20 cellular contexts compared by ENCODE assay signal in genomic region chr19:58582985-58583384, GRCh38. TPM values are rescaled to one million over a fixed set of nuclear protein-coding genes. Genes with fewer than 3 reads are reported as not detected.
DNase-seq lines count a peak whose midpoint lies in the region; ATAC-seq, FAIRE-seq and TF ChIP-seq lines count a peak whose summit lies in the region.
"Had no signal": no experiment of that assay in that cellular context is flagged by ENCODE, and none has a peak within 500 bp of the region (broad histone marks: within the 10 kb centered on the region; RNA-seq: fewer than 3 reads in every experiment).

No MANE protein-coding gene starts in this region.

- TF ChIP-seq CTCF in left ventricle myocardium inferior (IDR thresholded peaks at IDR 0.05; ENCODE audit: borderline replicate concordance) (no peak), IMR-90 (conservative IDR thresholded peaks at IDR 0.05; ENCODE audit: low read depth, low read length) (no peak), H1 (IDR thresholded peaks at IDR 0.05; ENCODE audit: control extremely low read depth in 1 of 3, insufficient read depth in 1 of 3, low read depth in 1 of 3, low read length in 3 of 3) (no peak), ovary (IDR thresholded peaks at IDR 0.05) (no peak)

- H3K36me3 ChIP-seq in left ventricle myocardium inferior, result peaks cover 28% of the 10 kb centered on the region
- peaks cover 13% of the 10 kb centered on the region for H3K36me3 ChIP-seq in IMR-90 (ENCODE audit: control insufficient read depth, insufficient read depth, low read length)
- peaks cover 0 to 3% (median 0%) of the 10 kb centered on the region in 4 experiments; a peak in 1 of 8 replicates for H3K36me3 ChIP-seq in H1 (ENCODE audit: control insufficient read depth in 2 of 4, insufficient read depth in 4 of 4, low read length in 3 of 4)
- no peaks in the 10 kb centered on the region for H3K36me3 ChIP-seq in ovary
- H3K36me3 ChIP-seq in effector memory CD4-positive, alpha-beta T cell (ENCODE audit: control insufficient read depth, insufficient read depth, low read length), result peaks cover 9% of the 10 kb centered on the region

- peaks cover 19% of the 10 kb centered on the region for H4K20me1 ChIP-seq in IMR-90 (ENCODE audit: insufficient read depth, low read length)
- peaks cover 0 to 17% of the 10 kb centered on the region in 2 experiments for H4K20me1 ChIP-seq in H1 (replicated peaks in 1 of 2; ENCODE audit: control insufficient read depth in 1 of 2, insufficient read depth in 2 of 2, low read length in 2 of 2)

- H2BK15ac ChIP-seq in IMR-90 (ENCODE audit: low read depth, low read length), result no peak overlapping the region
- H2BK15ac ChIP-seq in H1 (ENCODE audit: low read length), result no peak overlapping the region

- H3K27ac ChIP-seq in left ventricle myocardium inferior (replicated peaks) (no peak overlapping the region), IMR-90 (ENCODE audit: insufficient read depth, low read length) (no peak overlapping the region), H1 (ENCODE audit: low read depth, low read length) (no peak overlapping the region), ovary (no peak overlapping the region)
- H3K27ac ChIP-seq in effector memory CD4-positive, alpha-beta T cell (ENCODE audit: insufficient read depth, low read length, poor library complexity, severe bottlenecking), result no peak overlapping the region

- H3K23ac ChIP-seq in IMR-90 (ENCODE audit: low read depth, low read length), result no peak overlapping the region
- H3K23ac ChIP-seq in H1 (ENCODE audit: insufficient read length), result no peak overlapping the region

- H3K4me3 ChIP-seq in left ventricle myocardium inferior (no peak overlapping the region), IMR-90 (ENCODE audit: insufficient read depth, low read depth, low read length) (no peak overlapping the region), H1 (ENCODE audit: extremely low read depth in 1 of 4, insufficient read depth in 2 of 4, low read depth in 3 of 4, low read length in 4 of 4) (no peak overlapping the region), ovary (no peak overlapping the region)
- no peak overlapping the region for H3K4me3 ChIP-seq in effector memory CD4-positive, alpha-beta T cell (ENCODE audit: insufficient read depth, low read depth, low read length, poor library complexity, severe bottlenecking)
- H3K4me3 ChIP-seq: MG63 had no signal

- H3K9ac ChIP-seq in IMR-90 (ENCODE audit: low read depth, low read length) (no peak overlapping the region), H1 (replicated peaks in 1 of 4; ENCODE audit: extremely low read depth in 1 of 4, low read depth in 3 of 4, low read length in 3 of 4) (no peak overlapping the region)

- peaks cover 0 to 3% of the 10 kb centered on the region in 2 experiments; a peak in 1 of 4 replicates for H3K79me2 ChIP-seq in H1 (ENCODE audit: control insufficient read depth in 1 of 2, insufficient read depth in 2 of 2, low read length in 2 of 2)

- H3K18ac ChIP-seq in IMR-90 (ENCODE audit: low read depth, low read length), result no peak overlapping the region
- no peak overlapping the region for H3K18ac ChIP-seq in H1 (ENCODE audit: extremely low read depth, low read length)

- no peak for TF ChIP-seq EP300 in H1 (IDR thresholded peaks at IDR 0.05; ENCODE audit: borderline replicate concordance in 1 of 2, low read depth in 2 of 2, low read length in 2 of 2)
- no peak for TF ChIP-seq EP300 in ovary (IDR thresholded peaks at IDR 0.05)

- H2BK5ac ChIP-seq in IMR-90 (ENCODE audit: low read depth, low read length, poor library complexity, severe bottlenecking), result no peak overlapping the region
- no peak overlapping the region for H2BK5ac ChIP-seq in H1 (ENCODE audit: low read depth, low read length)

- H3K79me1 ChIP-seq in IMR-90 (ENCODE audit: low read depth in 1 of 2, low read length in 2 of 2) (peaks cover 12 to 81% of the 10 kb centered on the region in 2 experiments), H1 (ENCODE audit: low read depth, low read length) (0 out of 2 replicates have a peak, but pooled peaks cover 3% of the 10 kb centered on the region)

- intact Hi-C loops in Right ventricle myocardium inferior (cut with DNase I) (no loop called here), left ventricle myocardium inferior (cut with micrococcal nuclease) (no loop called here), IMR-90 (cut with micrococcal nuclease) (no loop called here), ovary (cut with DNase I) (no loop called here)

- H2BK120ac ChIP-seq in IMR-90 (ENCODE audit: low read depth, low read length) (no peak overlapping the region), H1 (replicated peaks; ENCODE audit: low read depth, low read length) (no peak overlapping the region)

- H2AK5ac ChIP-seq in IMR-90 (ENCODE audit: low read depth, low read length) (no peak overlapping the region; the same call in 1 of the 2 replicates), H1 (ENCODE audit: low read depth, low read length) (no peak overlapping the region)

- H2AFZ ChIP-seq in IMR-90 (replicated peaks; ENCODE audit: low read length, poor library complexity), result no peak overlapping the region
- no peak overlapping the region for H2AFZ ChIP-seq in H1 (ENCODE audit: low read length)

- H3K23me2 ChIP-seq in H1 (ENCODE audit: low read depth, low read length), result no peaks in the 10 kb centered on the region; the same call in 1 of the 2 replicates

- H4K8ac ChIP-seq in IMR-90 (ENCODE audit: low read depth in 2 of 2, low read length in 2 of 2), result no peak overlapping the region
- no peak overlapping the region for H4K8ac ChIP-seq in H1 (ENCODE audit: extremely low read depth, insufficient read depth, low read length)

- in situ Hi-C loops in IMR-90 (cut with MboI; ENCODE audit: low sequenced_read_pairs), result no loop called here

- H3K4me1 ChIP-seq in left ventricle myocardium inferior (peaks cover 14% of the 10 kb centered on the region), IMR-90 (ENCODE audit: control insufficient read depth, insufficient read depth, low read length) (peaks cover 19% of the 10 kb centered on the region), H1 (replicated peaks in 1 of 4; ENCODE audit: control insufficient read depth in 3 of 4, insufficient read depth in 4 of 4, low read length in 3 of 4) (peaks cover 0 to 6% (median 0%) of the 10 kb centered on the region in 4 experiments; a peak in 3 of 7 replicates), ovary (ENCODE audit: insufficient read depth) (peaks cover 4% of the 10 kb centered on the region)
- H3K4me1 ChIP-seq in effector memory CD4-positive, alpha-beta T cell (ENCODE audit: control insufficient read depth, insufficient read depth, low read length, poor library complexity, severe bottlenecking), result no peaks in the 10 kb centered on the region

- WGBS in IMR-90 (ENCODE audit: extremely low coverage in 2 of 2, insufficient read length in 1 of 2), 2 experiments, result 75% methylated on average over 1 of the region's 6 CpGs; no CpG with 5 or more reads in 1 of the 2 experiments
- WGBS in H1 (ENCODE audit: extremely low coverage in 1 of 2, insufficient coverage in 1 of 2, insufficient read length in 1 of 2, insufficient replicate concordance in 2 of 2, low coverage in 1 of 2, low lambda C conversion rate in 2 of 2, missing lambda C conversion rate in 1 of 2), 2 experiments, result 85% methylated on average over 6 of the region's 6 CpGs; no CpG with 5 or more reads in 1 of the 2 experiments
- 88 to 91% (median 90%) methylated on average over 6 of the region's 6 CpGs for WGBS in ovary, 3 donors

- BruUV-seq in IMR-90 (replicated peaks; lab: Mats Ljungman, UMichigan), result no TSS peak

- H3K14ac ChIP-seq in IMR-90 (replicated peaks; ENCODE audit: low read depth, low read length), result no peak overlapping the region
- H3K14ac ChIP-seq in H1 (ENCODE audit: insufficient read length), result no peak overlapping the region

- CTCF ChIA-PET in IMR-90 (lab: Yijun Ruan, JAX), result no interaction called here
- CTCF ChIA-PET in H1 (lab: Charles Lee; ENCODE audit: partially characterized antibody), result interaction anchor here (1.3 to 2.5 kb wide), 2 partner anchors 23 to 62 kb away, joined by 3 to 20 read pairs; partner anchors contain the start of gene ZBTB45

- peaks cover 33% of the 10 kb centered on the region for H3K9me1 ChIP-seq in IMR-90 (ENCODE audit: insufficient read depth, low read length)

- H3K56ac ChIP-seq in IMR-90 (ENCODE audit: extremely low read depth, insufficient read depth, low read length) (no peak overlapping the region), H1 (replicated peaks; ENCODE audit: insufficient read length, low read depth, low read length) (no peak overlapping the region)

- DNase-seq in Right ventricle myocardium inferior (ENCODE audit: missing footprints), result peak; percentile 23
- DNase-seq in left ventricle myocardium inferior, result no peak
- DNase-seq in IMR-90, result no peak
- no peak for DNase-seq in H1 (ENCODE audit: low read depth in 1 of 2, low spot score in 2 of 2)
- peak in 4 of 5 donors; percentile 4 to 30 (median 14) for DNase-seq in ovary
- no peak for DNase-seq in DMS153 treated with DMSO at 0.1 percent for 48 hours (lab: John Stamatoyannopoulos, UW; ENCODE audit: unreplicated experiment)
- DNase-seq in effector memory CD4-positive, alpha-beta T cell, result no peak
- DNase-seq in GM12892 (ENCODE audit: insufficient read length), result no peak
- DNase-seq: DMS 273 treated with DMSO at 0.1 percent for 48 hours; Kasumi-1; MG63; NCI-H1048; NCI-H1436 treated with DMSO at 0.1 percent for 48 hours; NCI-H2081; NCI-H748 treated with DMSO at 0.1 percent for 48 hours; NK-92 treated with Interleukin-12 subunit alpha and Interleukin-12 subunit beta, amount 100 ng/mL, for 24 hours; SHP77 had no signal

- H4K91ac ChIP-seq in IMR-90 (ENCODE audit: insufficient read depth, low read depth, low read length) (no peak overlapping the region), H1 (replicated peaks; ENCODE audit: insufficient read length, low read length) (no peak overlapping the region)

- H2BK20ac ChIP-seq in IMR-90 (ENCODE audit: low read depth, low read length), result no peak overlapping the region
- H2BK20ac ChIP-seq in H1 (ENCODE audit: low read length), result no peak overlapping the region

- H3K9me3 ChIP-seq in left ventricle myocardium inferior (replicated peaks) (no peaks in the 10 kb centered on the region), IMR-90 (ENCODE audit: control insufficient read depth, insufficient read depth, low read length) (no peaks in the 10 kb centered on the region), H1 (ENCODE audit: insufficient read depth in 2 of 2, low read depth in 1 of 2, low read length in 1 of 2) (no peaks in the 10 kb centered on the region), ovary (no peaks in the 10 kb centered on the region)
- no peaks in the 10 kb centered on the region for H3K9me3 ChIP-seq in effector memory CD4-positive, alpha-beta T cell (ENCODE audit: control insufficient read depth, low read length)
- H3K9me3 ChIP-seq: MG63 had no signal

- H4K5ac ChIP-seq in IMR-90 (ENCODE audit: low read depth, low read length) (no peak overlapping the region), H1 (ENCODE audit: insufficient read length, low read depth, low read length) (no peak overlapping the region)

- H3K27me3 ChIP-seq in left ventricle myocardium inferior (ENCODE audit: low read depth) (no peaks in the 10 kb centered on the region), IMR-90 (ENCODE audit: control insufficient read depth, insufficient read depth, low read length) (no peaks in the 10 kb centered on the region), H1 (replicated peaks in 1 of 4; ENCODE audit: control insufficient read depth in 3 of 4, extremely low read depth in 1 of 4, insufficient read depth in 3 of 4, low read length in 3 of 4) (no peaks in the 10 kb centered on the region), ovary (no peaks in the 10 kb centered on the region)
- H3K27me3 ChIP-seq in effector memory CD4-positive, alpha-beta T cell (replicated peaks; ENCODE audit: control insufficient read depth, insufficient read depth, low read length, poor library complexity, severe bottlenecking), result no peaks in the 10 kb centered on the region
- H3K27me3 ChIP-seq: MG63 had no signal

- H3K4me2 ChIP-seq in IMR-90 (ENCODE audit: low read depth, low read length), result no peak overlapping the region
- H3K4me2 ChIP-seq in H1 (ENCODE audit: insufficient read depth in 1 of 2, low read depth in 2 of 2, low read length in 2 of 2), result no peak overlapping the region

- no peak for TF ChIP-seq RAD21 in IMR-90 (IDR thresholded peaks at IDR 0.05; ENCODE audit: low read length)
- no peak for TF ChIP-seq RAD21 in H1 (IDR thresholded peaks at IDR 0.05 in 1 of 2, conservative IDR thresholded peaks at IDR 0.05 in 1 of 2; ENCODE audit: low read depth in 2 of 2, low read length in 2 of 2)

- POLR2A ChIA-PET in IMR-90 (lab: Charles Lee; ENCODE audit: unreplicated experiment) (no interaction called here), H1 (lab: Charles Lee; ENCODE audit: partially characterized antibody) (interaction anchor here (1.1 kb wide), 1 partner anchor 63 kb away, joined by 3 read pairs; the partner anchor contains the start of gene ZBTB45)

- dilution Hi-C loops in IMR-90 (cut with HindIII; ENCODE audit: low sequenced_read_pairs, unreplicated experiment), result no loop called here

- H3K4ac ChIP-seq in IMR-90 (ENCODE audit: low read depth, low read length) (no peak overlapping the region), H1 (replicated peaks; ENCODE audit: insufficient read length, low read depth, low read length) (no peak overlapping the region)

- 0 out of 2 replicates have a peak overlapping the region, but pooled peaks have one; percentile 17 for H2BK12ac ChIP-seq in H1 (ENCODE audit: low read depth, low read length)

- TF ChIP-seq POLR2A in IMR-90 (IDR thresholded peaks at IDR 0.05; ENCODE audit: low read depth, low read length) (no peak), H1 (IDR thresholded peaks at IDR 0.05; ENCODE audit: control extremely low read depth in 1 of 2, low read depth in 2 of 2, low read length in 2 of 2) (no peak), ovary (IDR thresholded peaks at IDR 0.05) (no peak), GM12892 (IDR thresholded peaks at IDR 0.05; ENCODE audit: low read depth, low read length) (no peak)

- H2AK9ac ChIP-seq in IMR-90 (replicated peaks; ENCODE audit: low read depth, low read length, poor library complexity), result peak overlapping the region; percentile 42

- ATAC-seq in Right ventricle myocardium inferior (no peak), IMR-90 (ENCODE audit: low read depth) (no peak)
- ATAC-seq: HCT116 had no signal

- FAIRE-seq in H1 (lab: Jason Lieb, UNC) (no peak), GM12892 (lab: Jason Lieb, UNC) (no peak)
- FAIRE-seq: G401.6, RCC 7860 had no signal

RNA-seq across cellular contexts. Expression of gene MZF1, which starts 9.8 kb away (rescaled TPM):
- 10.0 TPM for total RNA-seq in Right ventricle myocardium inferior
- 10.9 TPM for total RNA-seq in left ventricle myocardium inferior
- 3.4 and 3.6 TPM in 2 replicates for total RNA-seq in IMR-90 (2012; rRNA removed)
- 15.0 and 17.1 TPM in 2 replicates for polyA plus RNA-seq in IMR-90 (2012; rRNA removed)
- 4.3 and 11.4 TPM in 2 replicates for polyA plus RNA-seq in IMR-90 (2012; cell fraction: cytosol; rRNA removed)
- polyA plus RNA-seq in IMR-90 (2012; cell fraction: nucleus; rRNA removed; ENCODE audit: low replicate concordance), result 136 and 263 TPM in 2 replicates
- total RNA-seq in H1 (2021; fragmentation: NEBNext Ultra II Directional; extraction: Animal tissue kit (Norgen Biotek cat#: 25700)), result 15.2 and 15.5 TPM in 2 replicates
- 25.0 and 38.0 TPM in 2 replicates for polyA plus RNA-seq in H1 (2011; rRNA removed)
- 32.4 TPM for polyA plus RNA-seq in H1 (2011; cell fraction: cytosol; rRNA removed)
- 116 TPM for polyA plus RNA-seq in H1 (2011; cell fraction: nucleus; rRNA removed)
- polyA plus RNA-seq in H1 (2012, experiment 1 of 2), result 14.1 to 20.3 TPM (median 17.2 TPM) in 4 replicates
- polyA plus RNA-seq in H1 (2012, experiment 2 of 2), result 11.9 TPM
- polyA plus RNA-seq in H1 (2013, experiment 1 of 2), result 12.7 TPM
- 9.5 TPM for polyA plus RNA-seq in H1 (2013, experiment 2 of 2)
- polyA minus RNA-seq in H1 (2011; rRNA and poly(A)+ RNA removed), result 10.4 and 16.7 TPM in 2 replicates
- polyA minus RNA-seq in H1 (2011; cell fraction: cytosol; rRNA and poly(A)+ RNA removed), result 14.9 TPM
- polyA minus RNA-seq in H1 (2011; cell fraction: nucleus; rRNA and poly(A)+ RNA removed), result 23.9 TPM
- 10 to 100 TPM; 26.2 to 48.0 (median 30.6) TPM for total RNA-seq in ovary
- polyA plus RNA-seq in ovary, result 10 to 100 TPM; 10.8 to 32.5 TPM
- polyA plus RNA-seq in GM12892 (2012; ENCODE audit: missing spikeins), result 5.8 TPM

RNA-seq across cellular contexts. Expression of gene UBE2M, which starts 24.6 kb away (rescaled TPM):
- total RNA-seq in Right ventricle myocardium inferior (130 TPM), left ventricle myocardium inferior (116 TPM), IMR-90 (2012; rRNA removed) (55.9 and 63.0 TPM in 2 replicates), ovary (10 to 100 TPM; 13.8 to 75.0 (median 62.6) TPM)
- polyA plus RNA-seq in IMR-90 (2012; rRNA removed) (66.6 and 72.5 TPM in 2 replicates), H1 (2011; rRNA removed) (91.8 and 93.8 TPM in 2 replicates), ovary (100 to 1,000 TPM in 1 of 2 donors, 10 to 100 TPM in 1; 43.8 to 110 TPM)
- 55.0 and 72.6 TPM in 2 replicates for polyA plus RNA-seq in IMR-90 (2012; cell fraction: cytosol; rRNA removed)
- 82.7 and 116 TPM in 2 replicates for polyA plus RNA-seq in IMR-90 (2012; cell fraction: nucleus; rRNA removed; ENCODE audit: low replicate concordance)
- 114 and 119 TPM in 2 replicates for total RNA-seq in H1 (2021; fragmentation: NEBNext Ultra II Directional; extraction: Animal tissue kit (Norgen Biotek cat#: 25700))
- 82.4 TPM for polyA plus RNA-seq in H1 (2011; cell fraction: cytosol; rRNA removed)
- 91.5 TPM for polyA plus RNA-seq in H1 (2011; cell fraction: nucleus; rRNA removed)
- polyA plus RNA-seq in H1 (2012, experiment 1 of 2), result 95.9 to 118 TPM (median 107 TPM) in 4 replicates
- 85.0 TPM for polyA plus RNA-seq in H1 (2012, experiment 2 of 2)
- 86.6 TPM for polyA plus RNA-seq in H1 (2013, experiment 1 of 2)
- polyA plus RNA-seq in H1 (2013, experiment 2 of 2), result 85.7 TPM
- polyA minus RNA-seq in H1 (2011; rRNA and poly(A)+ RNA removed), result 67.7 and 82.2 TPM in 2 replicates
- 50.6 TPM for polyA minus RNA-seq in H1 (2011; cell fraction: cytosol; rRNA and poly(A)+ RNA removed)
- polyA minus RNA-seq in H1 (2011; cell fraction: nucleus; rRNA and poly(A)+ RNA removed), result 69.7 TPM
- 70.4 TPM for polyA plus RNA-seq in GM12892 (2012; ENCODE audit: missing spikeins)

RNA-seq across cellular contexts. Expression of gene CHMP2A, which starts 28.1 kb away (rescaled TPM):
- 123 TPM for total RNA-seq in Right ventricle myocardium inferior
- 124 TPM for total RNA-seq in left ventricle myocardium inferior
- 105 and 128 TPM in 2 replicates for total RNA-seq in IMR-90 (2012; rRNA removed)
- polyA plus RNA-seq in IMR-90 (2012; rRNA removed), result 183 and 202 TPM in 2 replicates
- 206 and 255 TPM in 2 replicates for polyA plus RNA-seq in IMR-90 (2012; cell fraction: cytosol; rRNA removed)
- 88.8 and 142 TPM in 2 replicates for polyA plus RNA-seq in IMR-90 (2012; cell fraction: nucleus; rRNA removed; ENCODE audit: low replicate concordance)
- total RNA-seq in H1 (2021; fragmentation: NEBNext Ultra II Directional; extraction: Animal tissue kit (Norgen Biotek cat#: 25700)), result 70.0 and 75.8 TPM in 2 replicates
- 115 and 132 TPM in 2 replicates for polyA plus RNA-seq in H1 (2011; rRNA removed)
- polyA plus RNA-seq in H1 (2011; cell fraction: cytosol; rRNA removed), result 180 TPM
- 98.9 TPM for polyA plus RNA-seq in H1 (2011; cell fraction: nucleus; rRNA removed)
- polyA plus RNA-seq in H1 (2012, experiment 1 of 2), result 105 to 150 TPM (median 138 TPM) in 4 replicates
- polyA plus RNA-seq in H1 (2012, experiment 2 of 2), result 99.5 TPM
- polyA plus RNA-seq in H1 (2013, experiment 1 of 2), result 83.2 TPM
- polyA plus RNA-seq in H1 (2013, experiment 2 of 2), result 87.1 TPM
- 83.8 and 85.2 TPM in 2 replicates for polyA minus RNA-seq in H1 (2011; rRNA and poly(A)+ RNA removed)
- polyA minus RNA-seq in H1 (2011; cell fraction: cytosol; rRNA and poly(A)+ RNA removed), result 70.9 TPM
- 34.6 TPM for polyA minus RNA-seq in H1 (2011; cell fraction: nucleus; rRNA and poly(A)+ RNA removed)
- 100 to 1,000 TPM in 2 of 7 donors, 10 to 100 TPM in 5; 54.2 to 105 (median 96.1) TPM for total RNA-seq in ovary
- 100 to 1,000 TPM; 137 to 143 TPM for polyA plus RNA-seq in ovary
- 128 TPM for polyA plus RNA-seq in GM12892 (2012; ENCODE audit: missing spikeins)

RNA-seq across cellular contexts. Expression of gene TRIM28, which starts 39.1 kb away (rescaled TPM):
- total RNA-seq in Right ventricle myocardium inferior, result 143 TPM
- 136 TPM for total RNA-seq in left ventricle myocardium inferior
- 313 and 349 TPM in 2 replicates for total RNA-seq in IMR-90 (2012; rRNA removed)
- polyA plus RNA-seq in IMR-90 (2012; rRNA removed), result 465 and 964 TPM in 2 replicates
- 339 TPM in 2 replicates for polyA plus RNA-seq in IMR-90 (2012; cell fraction: cytosol; rRNA removed)
- 522 and 1,051 TPM in 2 replicates for polyA plus RNA-seq in IMR-90 (2012; cell fraction: nucleus; rRNA removed; ENCODE audit: low replicate concordance)
- total RNA-seq in H1 (2021; fragmentation: NEBNext Ultra II Directional; extraction: Animal tissue kit (Norgen Biotek cat#: 25700)), result 1,398 and 1,433 TPM in 2 replicates
- 1,442 and 2,243 TPM in 2 replicates for polyA plus RNA-seq in H1 (2011; rRNA removed)
- 1,009 TPM for polyA plus RNA-seq in H1 (2011; cell fraction: cytosol; rRNA removed)
- 3,768 TPM for polyA plus RNA-seq in H1 (2011; cell fraction: nucleus; rRNA removed)
- 1,824 to 2,237 TPM (median 2,041 TPM) in 4 replicates for polyA plus RNA-seq in H1 (2012, experiment 1 of 2)
- polyA plus RNA-seq in H1 (2012, experiment 2 of 2), result 2,033 TPM
- polyA plus RNA-seq in H1 (2013, experiment 1 of 2), result 913 TPM
- 805 TPM for polyA plus RNA-seq in H1 (2013, experiment 2 of 2)
- 3,393 and 4,202 TPM in 2 replicates for polyA minus RNA-seq in H1 (2011; rRNA and poly(A)+ RNA removed)
- polyA minus RNA-seq in H1 (2011; cell fraction: cytosol; rRNA and poly(A)+ RNA removed), result 1,842 TPM
- polyA minus RNA-seq in H1 (2011; cell fraction: nucleus; rRNA and poly(A)+ RNA removed), result 1,128 TPM
- 100 to 1,000 TPM; 193 to 505 (median 348) TPM for total RNA-seq in ovary
- 100 to 1,000 TPM; 270 to 294 TPM for polyA plus RNA-seq in ovary
- 283 TPM for polyA plus RNA-seq in GM12892 (2012; ENCODE audit: missing spikeins)

Comparison
In these comparisons a context has a peak if more than half of its experiments do, and no peak if none do; other contexts are left out.
1. DNase-seq: peak in Right ventricle myocardium inferior (single experiment) and ovary (4 of 5); none in left ventricle myocardium inferior (single experiment), IMR-90 (single experiment), H1 (0 of 2), DMS153 treated with DMSO at 0.1 percent for 48 hours (single experiment), effector memory CD4-positive, alpha-beta T cell (0 of 3) and GM12892 (single experiment).